In genomic region chr7:99006739-99007424, GRCh38 we compare ENCODE assay signal across 18 cellular contexts.
DNase-seq lines count a peak whose midpoint lies in the region; ATAC-seq, FAIRE-seq and TF ChIP-seq lines count a peak whose summit lies in the region.
"Had no signal": no experiment of that assay in that cellular context is flagged by ENCODE, and none has a peak within 500 bp of the region (broad histone marks: within the 10 kb centered on the region; RNA-seq: fewer than 3 reads in every experiment).

No MANE protein-coding gene starts in this region.

- 98% methylated on average over 11 of the region's 11 CpGs for WGBS in GM12878 (ENCODE audit: insufficient coverage, insufficient replicate concordance, low lambda C conversion rate, missing lambda C conversion rate)
- WGBS in ovary, 3 donors, result 85 to 92% (median 91%) methylated on average over 11 of the region's 11 CpGs

- no peaks in the 10 kb centered on the region for H4K20me1 ChIP-seq in GM12878 (ENCODE audit: control insufficient read depth, insufficient read depth)

- no peak overlapping the region for H3K4me2 ChIP-seq in GM12878 (ENCODE audit: control insufficient read depth, insufficient read depth)
- H3K4me2 ChIP-seq: KMS-11 had no signal

- H3K79me2 ChIP-seq in GM12878 (ENCODE audit: control insufficient read depth, insufficient read depth, low read length), result no peaks in the 10 kb centered on the region

- CTCF ChIA-PET in GM12878 (lab: Yijun Ruan, JAX), result interaction anchor here (2.2 kb wide), 1 partner anchor 11 kb away, joined by 7 read pairs; no protein-coding TSS in a partner anchor

- TF ChIP-seq POLR2A in GM12878 (IDR thresholded peaks at IDR 0.05; ENCODE audit: low read depth, low read length) (0 out of 2 replicates have a peak, but pooled peaks have one; percentile 35), ovary (IDR thresholded peaks at IDR 0.05) (no peak)

- H3K9me3 ChIP-seq in GM12878 (replicated peaks; ENCODE audit: control insufficient read depth, insufficient read depth, low read length) (no peaks in the 10 kb centered on the region), ovary (no peaks in the 10 kb centered on the region)
- H3K9me3 ChIP-seq: Caco-2 had no signal

- TF ChIP-seq CTCF in GM12878 (IDR thresholded peaks at IDR 0.05 in 2 of 3, conservative IDR thresholded peaks at IDR 0.05 in 1 of 3; ENCODE audit: control insufficient read depth in 2 of 3, extremely low read depth in 1 of 3, insufficient read depth in 1 of 3, low read depth in 3 of 3, low read length in 3 of 3), result no peak
- TF ChIP-seq CTCF in ovary (IDR thresholded peaks at IDR 0.05), result no peak

- H2AFZ ChIP-seq in GM12878 (ENCODE audit: control insufficient read depth, low read depth, low read length), result no peak overlapping the region

- H3K36me3 Mint-ChIP-seq in activated T-cell treated with anti-CD3 and anti-CD28 coated beads, Interleukin-2, amount 50 U/mL, for 72 hours (ENCODE audit: insufficient read depth in 2 of 2), result peaks cover 7 to 22% of the 10 kb centered on the region in 2 donors

- no peak overlapping the region for H3K27ac Mint-ChIP-seq in activated T-cell treated with anti-CD3 and anti-CD28 coated beads, Interleukin-2, amount 50 U/mL, for 72 hours

- TF ChIP-seq RAD21 in GM12878 (IDR thresholded peaks at IDR 0.05; ENCODE audit: insufficient read depth, low read depth, low read length), result no peak

- H3K9ac ChIP-seq in GM12878 (ENCODE audit: control insufficient read depth, insufficient read depth, low read length), result no peak overlapping the region
- H3K9ac ChIP-seq: KMS-11 had no signal

- H3K27ac ChIP-seq in GM12878 (ENCODE audit: control insufficient read depth, insufficient read depth) (no peak overlapping the region), ovary (no peak overlapping the region)
- H3K27ac ChIP-seq: HL-60, KMS-11 had no signal

- H3K4me3 ChIP-seq in GM12878 (no peak overlapping the region), ovary (no peak overlapping the region)

- TF ChIP-seq EP300 in GM12878 (IDR thresholded peaks at IDR 0.05; ENCODE audit: borderline replicate concordance in 1 of 2, control insufficient read depth in 1 of 2, low read depth in 2 of 2, low read length in 2 of 2), result no peak
- TF ChIP-seq EP300 in ovary (IDR thresholded peaks at IDR 0.05), result no peak

- BruUV-seq in GM12878 (replicated peaks; lab: Mats Ljungman, UMichigan), result no TSS peak

- H3K4me3 Mint-ChIP-seq in activated T-cell treated with anti-CD3 and anti-CD28 coated beads, Interleukin-2, amount 50 U/mL, for 72 hours, result no peak overlapping the region

- intact Hi-C loops in GM12878 (cut with micrococcal nuclease; ENCODE audit: unreplicated experiment), result no loop called here
- intact Hi-C loops in ovary (cut with DNase I), result no loop called here

- no peaks in the 10 kb centered on the region for H3K4me1 Mint-ChIP-seq in activated T-cell treated with anti-CD3 and anti-CD28 coated beads, Interleukin-2, amount 50 U/mL, for 72 hours (ENCODE audit: low read depth)

- RAD21 ChIA-PET in GM12878 (lab: Charles Lee; ENCODE audit: unreplicated experiment), result no interaction called here

- H3K9me3 Mint-ChIP-seq in activated T-cell treated with anti-CD3 and anti-CD28 coated beads, Interleukin-2, amount 50 U/mL, for 72 hours, result no peaks in the 10 kb centered on the region

- H3K4me1 ChIP-seq in GM12878 (ENCODE audit: control insufficient read depth, insufficient read depth, low read length) (peaks cover 11% of the 10 kb centered on the region), ovary (ENCODE audit: insufficient read depth) (no peaks in the 10 kb centered on the region)
- H3K4me1 ChIP-seq: Caco-2 had no signal

- peak; percentile 11 to 14 for DNase-seq in activated T-cell treated with anti-CD3 and anti-CD28 coated beads, Interleukin-2, amount 50 U/mL, for 48 hours
- DNase-seq in activated T-cell treated with anti-CD3 and anti-CD28 coated beads, Interleukin-2, amount 50 U/mL, for 72 hours, result no peak
- DNase-seq in GM12878 (ENCODE audit: low read depth, low spot score) (no peak), left lobe of liver (ENCODE audit: low spot score) (peak; percentile 22), ureter (ENCODE audit: low spot score) (peak; percentile 19), ovary (no peak)
- DNase-seq: Caco-2; NCI-H1092; NCI-H69; NK-92 treated with Interleukin-12 subunit alpha and Interleukin-12 subunit beta, amount 100 ng/mL, for 24 hours; OCI-M1; RPMI8226 had no signal

- H3K27me3 Mint-ChIP-seq in activated T-cell treated with anti-CD3 and anti-CD28 coated beads, Interleukin-2, amount 50 U/mL, for 72 hours (ENCODE audit: low read depth), result no peaks in the 10 kb centered on the region

- POLR2A ChIA-PET in GM12878 (lab: Charles Lee), result interaction anchor here (0.5 to 0.9 kb wide), 2 partner anchors 11 to 207 kb away, joined by 3 to 6 read pairs; no protein-coding TSS in a partner anchor

- SMC1A ChIA-PET in GM12878 (lab: Charles Lee; ENCODE audit: uncharacterized antibody, unreplicated experiment), result interaction anchor here (0.9 to 2.3 kb wide), 2 partner anchors 10 to 11 kb away, joined by 5 to 9 read pairs; no protein-coding TSS in a partner anchor

- ATAC-seq in activated T-cell treated with anti-CD3 and anti-CD28 coated beads, Interleukin-2, amount 50 U/mL, for 72 hours (replicated peaks in 1 of 2), result no peak
- ATAC-seq in GM12878 (no peak), left lobe of liver (no peak), GM21367 (IDR thresholded peaks at IDR 0.05; ENCODE audit: unreplicated experiment) (no peak), HG02759 (IDR thresholded peaks at IDR 0.05; ENCODE audit: unreplicated experiment) (no peak)
- ATAC-seq: HCT116 had no signal

- in situ Hi-C loops in GM12878 (cut with MboI), result no loop called here

- peaks cover 33 to 51% of the 10 kb centered on the region in 2 experiments for H3K36me3 ChIP-seq in GM12878 (ENCODE audit: control insufficient read depth in 2 of 2, insufficient read depth in 2 of 2, low read length in 1 of 2)
- no peaks in the 10 kb centered on the region for H3K36me3 ChIP-seq in ovary

- H3K27me3 ChIP-seq in GM12878 (replicated peaks in 1 of 2; ENCODE audit: control insufficient read depth in 2 of 2, insufficient read depth in 2 of 2, low read length in 1 of 2) (no peaks in the 10 kb centered on the region), ovary (no peaks in the 10 kb centered on the region)

- no peak for FAIRE-seq in GM12878 (lab: Jason Lieb, UNC)
- FAIRE-seq: A204.1 had no signal

TF ChIP-seq in GM12878, 131 proteins besides CTCF, POLR2A, EP300 and RAD21 (continues in another document):
- TF ChIP-seq JUND (IDR thresholded peaks at IDR 0.05; ENCODE audit: low read depth, low read length), result no peak
- no peak for TF ChIP-seq BRCA1 (IDR thresholded peaks at IDR 0.05; ENCODE audit: low read depth, low read length)
- TF ChIP-seq IRF3 (IDR thresholded peaks at IDR 0.05), result no peak
- TF ChIP-seq DPF2 (IDR thresholded peaks at IDR 0.05), result no peak
- TF ChIP-seq ZNF592 (IDR thresholded peaks at IDR 0.05), result no peak
- no peak for TF ChIP-seq RBBP5 (conservative IDR thresholded peaks at IDR 0.05)
- TF ChIP-seq BACH1 (IDR thresholded peaks at IDR 0.05; ENCODE audit: borderline replicate concordance), result no peak
- no peak for TF ChIP-seq E2F4 (IDR thresholded peaks at IDR 0.05; ENCODE audit: low read depth, low read length)
- TF ChIP-seq BCL11A (IDR thresholded peaks at IDR 0.05; ENCODE audit: low read depth, low read length), result no peak
- TF ChIP-seq JUNB (IDR thresholded peaks at IDR 0.05), result no peak

Comparison
In these comparisons a context has a peak if more than half of its experiments do, and no peak if none do; other contexts are left out.
1. DNase-seq: peak in activated T-cell treated with anti-CD3 and anti-CD28 coated beads, Interleukin-2, amount 50 U/mL, for 48 hours (2 of 2), left lobe of liver (single experiment) and ureter (single experiment); none in activated T-cell treated with anti-CD3 and anti-CD28 coated beads, Interleukin-2, amount 50 U/mL, for 72 hours (0 of 2), GM12878 (single experiment) and ovary (0 of 5).